ENCODE assay signal across 1 cellular context in the genomic region with DNA sequence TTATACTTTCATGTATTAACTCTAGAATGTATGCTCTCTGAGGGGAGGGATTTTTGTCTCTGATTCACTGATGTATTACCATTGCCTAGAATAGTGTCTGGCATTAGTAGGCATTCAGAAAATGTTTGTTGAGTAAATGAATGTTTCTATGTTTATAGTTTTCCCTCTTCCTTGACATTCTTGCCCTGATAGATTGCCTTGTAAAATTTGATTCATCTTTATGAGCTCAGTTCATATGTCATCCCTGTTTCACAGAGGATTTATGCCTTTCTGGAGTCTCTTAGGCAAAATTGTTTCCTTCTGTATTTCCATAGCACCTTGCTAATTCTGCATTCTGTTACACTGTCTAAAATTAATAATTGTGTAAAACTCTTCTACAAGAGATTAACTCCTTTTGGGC.
TF ChIP-seq lines count a peak whose summit lies in the region.

No MANE protein-coding gene starts in this region.

TF ChIP-seq in HepG2, 621 proteins besides CTCF, POLR2A, EP300 and RAD21 (continued from another document):
- TF ChIP-seq, protein P1, sequence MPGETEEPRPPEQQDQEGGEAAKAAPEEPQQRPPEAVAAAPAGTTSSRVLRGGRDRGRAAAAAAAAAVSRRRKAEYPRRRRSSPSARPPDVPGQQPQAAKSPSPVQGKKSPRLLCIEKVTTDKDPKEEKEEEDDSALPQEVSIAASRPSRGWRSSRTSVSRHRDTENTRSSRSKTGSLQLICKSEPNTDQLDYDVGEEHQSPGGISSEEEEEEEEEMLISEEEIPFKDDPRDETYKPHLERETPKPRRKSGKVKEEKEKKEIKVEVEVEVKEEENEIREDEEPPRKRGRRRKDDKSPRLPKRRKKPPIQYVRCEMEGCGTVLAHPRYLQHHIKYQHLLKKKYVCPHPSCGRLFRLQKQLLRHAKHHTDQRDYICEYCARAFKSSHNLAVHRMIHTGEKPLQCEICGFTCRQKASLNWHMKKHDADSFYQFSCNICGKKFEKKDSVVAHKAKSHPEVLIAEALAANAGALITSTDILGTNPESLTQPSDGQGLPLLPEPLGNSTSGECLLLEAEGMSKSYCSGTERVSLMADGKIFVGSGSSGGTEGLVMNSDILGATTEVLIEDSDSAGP (CRISPR knock-in tag; IDR thresholded peaks at IDR 0.05; ENCODE audit: borderline replicate concordance) = no peak
- TF ChIP-seq ZNF207 (IDR thresholded peaks at IDR 0.05; ENCODE audit: borderline replicate concordance) (no peak), SP4 (CRISPR knock-in tag; IDR thresholded peaks at IDR 0.05) (no peak)
